Comparison of ENCODE assay signal across 20 cellular contexts in the genomic region with DNA sequence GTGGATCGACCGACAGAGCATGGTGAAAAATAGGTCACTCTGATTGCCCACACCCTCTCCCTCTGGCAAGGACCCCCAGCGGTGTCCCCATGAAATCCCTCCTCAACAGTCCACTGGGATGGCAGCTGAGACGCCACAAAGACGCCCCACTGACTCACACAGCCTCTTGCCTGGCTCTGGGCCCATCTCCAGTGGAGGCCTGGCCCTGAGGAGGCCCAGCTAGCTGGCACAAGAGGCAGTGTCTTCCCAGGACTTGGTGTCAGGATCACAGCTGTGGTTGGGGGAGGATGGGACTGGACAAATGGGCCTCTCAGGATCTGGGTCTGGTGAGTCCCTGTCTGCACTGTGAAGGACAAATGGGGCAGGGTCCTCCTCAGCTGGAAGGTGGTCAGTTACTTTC. TPM values are rescaled to one million over a fixed set of nuclear protein-coding genes. Genes with fewer than 3 reads are reported as not detected.
"Had no signal": no experiment of that assay in that cellular context is flagged by ENCODE, and none has a peak within 500 bp of the region (broad histone marks: within the 10 kb centered on the region; RNA-seq: fewer than 3 reads in every experiment).

No MANE protein-coding gene starts in this region.

- H3K36me3 ChIP-seq: lower lobe of right lung had no signal

- FAIRE-seq: endometrium, frontal cortex, keratinocyte had no signal

- H3K27ac Mint-ChIP-seq: activated naive CD4-positive, alpha-beta T cell treated with anti-CD3 and anti-CD28 coated beads for 36 hours; natural killer cell; stimulated activated naive CD8-positive, alpha-beta T cell treated with anti-CD3 and anti-CD28 coated beads, Interleukin-15, Interleukin-2, amounts not matched to agents 100 ng/mL and 50 ng/mL, for 24 hours had no signal

- ATAC-seq: activated T-cell treated with anti-CD3 and anti-CD28 coated beads, Interleukin-2, amount 50 U/mL, for 4 hours; lower lobe of right lung; natural killer cell had no signal

- H3K9me3 Mint-ChIP-seq: activated naive CD4-positive, alpha-beta T cell treated with anti-CD3 and anti-CD28 coated beads for 36 hours; activated T-cell treated with anti-CD3 and anti-CD28 coated beads, Interleukin-2, amount 50 U/mL, for 4 hours; natural killer cell; stimulated activated naive CD8-positive, alpha-beta T cell treated with anti-CD3 and anti-CD28 coated beads, Interleukin-15, Interleukin-2, amounts not matched to agents 100 ng/mL and 50 ng/mL, for 24 hours had no signal

- H3K9me3 ChIP-seq: ascending aorta, lower lobe of right lung, neutrophil, tibial nerve, vagina had no signal

- DNase-seq: activated CD4-positive, alpha-beta T cell treated with anti-CD3 and anti-CD28 coated beads, Interleukin-2, amount 50 U/mL, for 1 hour; activated CD4-positive, CD25-positive, alpha-beta regulatory T cell treated with anti-CD3 and anti-CD28 coated beads, Interleukin-2, amount 50 U/mL, for 72 hours; activated CD8-positive, alpha-beta memory T cell treated with anti-CD3 and anti-CD28 coated beads, Interleukin-2, amount 50 U/mL, for 4 hours; activated naive CD4-positive, alpha-beta T cell treated with anti-CD3 and anti-CD28 coated beads for 36 hours; activated T-cell treated with anti-CD3 and anti-CD28 coated beads, Interleukin-2, amount 50 U/mL, for 4 hours; cerebellar nuclear complex; cortex of kidney; erythroblast; head of caudate nucleus; lower lobe of right lung; natural killer cell had no signal

- H3K4me3 ChIP-seq: ascending aorta, lower lobe of right lung, tibial nerve, vagina had no signal

- H3K4me3 Mint-ChIP-seq: activated naive CD4-positive, alpha-beta T cell treated with anti-CD3 and anti-CD28 coated beads for 36 hours; activated T-cell treated with anti-CD3 and anti-CD28 coated beads, Interleukin-2, amount 50 U/mL, for 4 hours; natural killer cell; stimulated activated naive CD8-positive, alpha-beta T cell treated with anti-CD3 and anti-CD28 coated beads, Interleukin-15, Interleukin-2, amounts not matched to agents 100 ng/mL and 50 ng/mL, for 24 hours had no signal

- H3K36me3 Mint-ChIP-seq: natural killer cell had no signal

RNA-seq across cellular contexts. Expression of gene ALX3, which starts 4.6 kb away (rescaled TPM):
- total RNA-seq: activated naive CD4-positive, alpha-beta T cell treated with anti-CD3 and anti-CD28 coated beads for 36 hours; activated T-cell treated with anti-CD3 and anti-CD28 coated beads, Interleukin-2, amount 50 U/mL, for 4 hours; ascending aorta; lower lobe of right lung; mesenteric fat pad; natural killer cell; tibial nerve; vagina had no signal
- polyA plus RNA-seq: keratinocyte had no signal

RNA-seq across cellular contexts. Expression of gene UBL4B, which starts 46.4 kb away (rescaled TPM):
- total RNA-seq: activated naive CD4-positive, alpha-beta T cell treated with anti-CD3 and anti-CD28 coated beads for 36 hours; activated T-cell treated with anti-CD3 and anti-CD28 coated beads, Interleukin-2, amount 50 U/mL, for 4 hours; ascending aorta; lower lobe of right lung; mesenteric fat pad; natural killer cell; vagina had no signal
- polyA plus RNA-seq: keratinocyte had no signal
